22 cellular contexts compared by ENCODE assay signal in the genomic region with DNA sequence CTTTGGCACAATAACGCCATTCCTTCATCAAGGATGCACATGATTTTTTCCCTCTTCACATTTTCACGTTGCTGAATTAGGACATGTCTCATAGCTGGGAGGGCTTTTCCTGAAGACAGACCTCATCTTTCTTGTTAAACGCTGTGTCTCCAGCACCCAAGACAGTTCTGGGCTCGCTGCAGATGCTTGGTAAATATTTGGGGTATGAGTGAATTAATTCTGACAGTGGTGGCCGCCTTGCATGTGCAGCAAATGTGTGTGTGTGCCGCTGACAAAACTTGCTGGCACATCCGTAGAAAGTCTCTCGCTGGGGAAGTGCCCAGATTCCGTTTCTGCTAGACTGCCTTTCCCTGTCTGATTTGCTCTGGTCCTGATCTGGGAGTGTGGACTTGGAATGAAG. TPM values are rescaled to one million over a fixed set of nuclear protein-coding genes. Genes with fewer than 3 reads are reported as not detected.
DNase-seq lines count a peak whose midpoint lies in the region; ATAC-seq and TF ChIP-seq lines count a peak whose summit lies in the region.
"Had no signal": no experiment of that assay in that cellular context is flagged by ENCODE, and none has a peak within 500 bp of the region (broad histone marks: within the 10 kb centered on the region; RNA-seq: fewer than 3 reads in every experiment).

No MANE protein-coding gene starts in this region.

- H3K4me1 ChIP-seq in gastroesophageal sphincter = peaks cover 0 to 34% (median 5%) of the 10 kb centered on the region in 3 donors
- H3K4me1 ChIP-seq: SJCRH30 had no signal

- DNase-seq in AG10803 (ENCODE audit: low read depth) (peak; percentile 97), M059J (ENCODE audit: low read depth) (peak; percentile 25), dedifferentiated amniotic fluid mesenchymal stem cell (ENCODE audit: extremely low spot score) (peak; percentile 41), left colon (no peak), COLO668 (lab: John Stamatoyannopoulos, UW; ENCODE audit: unreplicated experiment) (no peak)
- DNase-seq: ACHN; activated CD4-positive, alpha-beta T cell treated with anti-CD3 and anti-CD28 coated beads, Interleukin-2, amount 10 ng/mL, durations not matched to agents 7 days and 5 days; activated naive CD8-positive, alpha-beta T cell treated with anti-CD3 and anti-CD28 coated beads, Interleukin-2, amount 10 ng/mL, durations not matched to agents 7 days and 5 days; CD8-positive, alpha-beta memory T cell; DMS79 treated with DMSO at 0.1 percent for 48 hours; erythroblast; KG1; NCI-H187; NCI-H2227 treated with DMSO at 0.1 percent for 48 hours; SJCRH30; spleen; stimulated activated CD4-positive, alpha-beta T cell treated with anti-CD3 and anti-CD28 coated beads, Interleukin-4, amount 100 ng/mL, for 24 hours; T-helper 17 cell; tibial artery had no signal

- H3K36me3 ChIP-seq in gastroesophageal sphincter = no peaks in the 10 kb centered on the region
- H3K36me3 ChIP-seq: SJCRH30, spleen, tibial artery had no signal

- H3K9me3 ChIP-seq in gastroesophageal sphincter = no peaks in the 10 kb centered on the region
- H3K9me3 ChIP-seq: SJCRH30, spleen, tibial artery had no signal

- peak overlapping the region in 3 of 4 donors; percentile 50 to 70 (median 58) for H3K27ac ChIP-seq in gastroesophageal sphincter
- H3K27ac ChIP-seq: SJCRH30, spleen, tibial artery had no signal

- no peak for TF ChIP-seq EP300 in gastroesophageal sphincter (IDR thresholded peaks at IDR 0.05)

- intact Hi-C loops in left colon (cut with DNase I, micrococcal nuclease) = no loop called here

- 2 to 16% methylated on average over 7 to 8 of the region's 9 CpGs for WGBS in gastroesophageal sphincter (ENCODE audit: low coverage in 1 of 2), 2 donors

- H3K27me3 ChIP-seq in gastroesophageal sphincter = peaks cover under 1% of the 10 kb centered on the region

- ATAC-seq in gastroesophageal sphincter (peak; percentile 57), left colon (no peak), HG02840 (IDR thresholded peaks at IDR 0.05; ENCODE audit: low FRiP score, unreplicated experiment) (no peak), GM18498 (IDR thresholded peaks at IDR 0.05; ENCODE audit: unreplicated experiment) (no peak)
- ATAC-seq: T-helper 17 cell had no signal

- TF ChIP-seq CTCF in AG10803 (conservative IDR thresholded peaks at IDR 0.05; ENCODE audit: low read length) (no peak), gastroesophageal sphincter (IDR thresholded peaks at IDR 0.05) (no peak)

- peak overlapping the region; percentile 26 for H3K4me3 ChIP-seq in AG10803 (ENCODE audit: low read length)
- H3K4me3 ChIP-seq in gastroesophageal sphincter = no peak overlapping the region
- H3K4me3 ChIP-seq: SJCRH30, spleen, tibial artery had no signal

- TF ChIP-seq POLR2A in gastroesophageal sphincter (IDR thresholded peaks at IDR 0.05) = no peak

RNA-seq across cellular contexts. Expression of gene ZNFX1, which starts 48.1 kb away (rescaled TPM):
- total RNA-seq in M059J (2014; rRNA removed; shearing (Covaris generic)) = 104 and 156 TPM in 2 replicates
- 10 to 100 TPM; 36.2 to 46.6 (median 41.5) TPM for total RNA-seq in gastroesophageal sphincter
- total RNA-seq in left colon = 10 to 100 TPM; 28.5 to 29.8 TPM

Comparison
In these comparisons a context has a peak if more than half of its experiments do, and no peak if none do; other contexts are left out.
1. DNase-seq: peak in AG10803 (single experiment), M059J (single experiment) and dedifferentiated amniotic fluid mesenchymal stem cell (single experiment); none in left colon (0 of 2) and COLO668 (single experiment).